In the genomic region with DNA sequence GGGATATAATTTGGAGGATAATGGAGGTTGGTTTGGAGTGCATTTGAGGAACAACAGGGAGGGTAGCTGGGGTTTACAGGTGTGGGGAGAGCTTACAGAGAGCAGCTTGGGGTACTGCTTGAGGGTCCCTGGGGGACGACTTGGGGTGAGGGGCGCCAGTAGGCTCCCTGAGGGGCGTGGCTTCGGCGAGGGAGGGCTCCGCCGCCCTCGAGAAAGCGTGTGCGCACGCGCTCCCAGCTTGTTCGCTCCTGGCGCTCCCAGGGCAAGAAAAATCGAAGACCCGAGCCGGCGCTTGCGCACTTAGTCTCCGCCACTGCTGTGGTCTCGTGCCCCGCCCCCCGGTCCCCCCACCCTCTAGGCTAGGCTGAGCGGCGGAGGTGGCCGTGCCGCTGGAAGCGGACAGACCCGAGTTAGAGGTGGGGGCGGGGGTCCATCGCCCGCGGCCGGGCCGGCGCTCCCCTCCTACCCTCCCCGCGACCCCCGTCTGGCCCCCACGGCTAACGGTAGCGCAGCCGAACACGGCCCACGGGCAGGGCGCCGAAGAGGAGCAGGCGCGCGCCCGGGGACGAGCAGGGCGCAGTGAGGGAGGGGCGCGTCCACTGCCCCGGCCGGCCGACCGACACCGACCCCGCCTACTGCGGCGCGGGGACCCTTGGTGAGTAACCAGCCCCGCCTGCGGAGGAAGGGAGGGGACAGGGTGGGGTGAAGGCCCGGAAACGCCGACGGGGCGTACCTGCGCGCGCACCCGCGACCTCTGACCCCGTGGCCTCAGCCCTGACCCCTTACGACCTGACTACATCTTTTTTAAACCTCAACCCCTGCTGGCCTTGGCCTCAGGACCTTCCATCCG, we compare ENCODE assay signal across 7 cellular contexts. TPM values are rescaled to one million over a fixed set of nuclear protein-coding genes. Genes with fewer than 3 reads are reported as not detected.
DNase-seq lines count a peak whose midpoint lies in the region; ATAC-seq, FAIRE-seq and TF ChIP-seq lines count a peak whose summit lies in the region.

No MANE protein-coding gene starts in this region.

- peak; percentile 79 for FAIRE-seq in GM18507 (lab: Jason Lieb, UNC)

- no peaks in the 10 kb centered on the region for H3K9me3 ChIP-seq in left lung

- peak overlapping the region; percentile 48 to 83 for H3K27ac ChIP-seq in left lung

- TF ChIP-seq CTCF in left lung (IDR thresholded peaks at IDR 0.05) = no peak

- ATAC-seq in activated CD4-positive, CD25-positive, alpha-beta regulatory T cell treated with anti-CD3 and anti-CD28 coated beads, Interleukin-2, amount 50 U/mL, for 24 hours = peak; percentile 79 to 85
- ATAC-seq in left lung (peak; percentile 83), GM21360 (IDR thresholded peaks at IDR 0.05; ENCODE audit: unreplicated experiment) (no peak)

- H3K4me1 ChIP-seq in left lung = no peaks in the 10 kb centered on the region

- DNase-seq in GM18507 (ENCODE audit: extremely low spot score, insufficient read length, low read depth) = peak; percentile 44
- DNase-seq in NCI-H128 (lab: John Stamatoyannopoulos, UW; ENCODE audit: unreplicated experiment) = peak; percentile 79
- DNase-seq in cerebellum (ENCODE audit: low spot score) = peak; percentile 69
- DNase-seq in left lung = peak; percentile 57 to 85
- peak; percentile 62 to 63 for DNase-seq in stimulated activated CD4-positive, alpha-beta T cell treated with anti-CD3 and anti-CD28 coated beads, Interleukin-4, amount 100 ng/mL, for 4 hours

- no peaks in the 10 kb centered on the region for H3K36me3 ChIP-seq in left lung

- intact Hi-C loops in left lung (cut with DNase I) = no loop called here

- H3K27me3 ChIP-seq in left lung = no peaks in the 10 kb centered on the region

- peak overlapping the region; percentile 44 to 47 for H3K4me3 ChIP-seq in left lung

RNA-seq across cellular contexts. Expression of gene CCDC120, which starts 5.4 kb away (rescaled TPM):
- total RNA-seq in cerebellum (4.3 TPM), left lung (10 to 100 TPM in 1 of 2 donors, 1 to 10 TPM in 1; 9.7 to 11.9 TPM)

RNA-seq across cellular contexts. Expression of gene TFE3, which starts 10.3 kb away (rescaled TPM):
- total RNA-seq in cerebellum (10.8 TPM), left lung (10 to 100 TPM; 48.0 to 63.5 TPM)

RNA-seq across cellular contexts. Expression of gene PRAF2, which starts 20.4 kb away (rescaled TPM):
- total RNA-seq in cerebellum (9.0 TPM), left lung (10 to 100 TPM; 37.3 to 40.0 TPM)

RNA-seq across cellular contexts. Expression of gene WDR45, which starts 26.2 kb away (rescaled TPM):
- total RNA-seq in cerebellum (19.2 TPM), left lung (10 to 100 TPM; 47.5 to 51.6 TPM)

RNA-seq across cellular contexts. Expression of gene GRIPAP1, which starts 51.4 kb away (rescaled TPM):
- total RNA-seq in cerebellum (25.6 TPM), left lung (10 to 100 TPM; 36.1 to 52.2 TPM)
